28 cellular contexts compared by ENCODE assay signal in genomic region chr10:45586028-45586824, GRCh38.
"Had no signal": no experiment of that assay in that cellular context is flagged by ENCODE, and none has a peak within 500 bp of the region (broad histone marks: within the 10 kb centered on the region; RNA-seq: fewer than 3 reads in every experiment).

No MANE protein-coding gene starts in this region.

- H3K36me3 ChIP-seq: neutrophil, right lobe of liver, uterus had no signal

- H3K4me3 ChIP-seq: left ventricle myocardium inferior, lung, neural progenitor cell, psoas muscle, right lobe of liver, smooth muscle cell, tibial nerve, uterus had no signal

- ATAC-seq: left colon; natural killer cell; psoas muscle; right lobe of liver; stimulated activated naive B cell treated with anti-CD40 and anti-IgM and Interleukin-4, amounts not matched to agents 10 μg/mL and 1 μg/mL and 100 μg/mL, for 72 hours had no signal

- H3K27me3 Mint-ChIP-seq: naive B cell; stimulated activated naive B cell treated with anti-CD40 and anti-IgM and Interleukin-4, amounts not matched to agents 10 μg/mL and 1 μg/mL and 100 μg/mL, for 72 hours; stimulated activated naive CD8-positive, alpha-beta T cell treated with anti-CD3 and anti-CD28 coated beads, Interleukin-15, Interleukin-2, amounts not matched to agents 100 ng/mL and 50 ng/mL, for 24 hours; type B pancreatic cell had no signal

- H3K27me3 ChIP-seq: neural progenitor cell, neutrophil, right lobe of liver, tibial nerve, uterus had no signal

- H3K4me3 Mint-ChIP-seq: immature natural killer cell; mesothelial cell of epicardium; natural killer cell; nephron progenitor cell; neural progenitor cell; stimulated activated naive B cell treated with anti-CD40 and anti-IgM and Interleukin-4, amounts not matched to agents 10 μg/mL and 1 μg/mL and 100 μg/mL, for 72 hours; stimulated activated naive CD8-positive, alpha-beta T cell treated with anti-CD3 and anti-CD28 coated beads, Interleukin-15, Interleukin-2, amounts not matched to agents 100 ng/mL and 50 ng/mL, for 24 hours; type B pancreatic cell had no signal

- H3K9me3 ChIP-seq: neutrophil, right lobe of liver had no signal

- H3K27ac Mint-ChIP-seq: immature natural killer cell; mesothelial cell of epicardium; natural killer cell; nephron progenitor cell; neural progenitor cell; stimulated activated naive B cell treated with anti-CD40 and anti-IgM and Interleukin-4, amounts not matched to agents 10 μg/mL and 1 μg/mL and 100 μg/mL, for 72 hours; stimulated activated naive CD8-positive, alpha-beta T cell treated with anti-CD3 and anti-CD28 coated beads, Interleukin-15, Interleukin-2, amounts not matched to agents 100 ng/mL and 50 ng/mL, for 24 hours; type B pancreatic cell had no signal

- H3K9me3 Mint-ChIP-seq: immature natural killer cell, natural killer cell had no signal

- H3K4me1 ChIP-seq: neural progenitor cell, parathyroid adenoma, uterus had no signal

- H3K4me1 Mint-ChIP-seq: mesothelial cell of epicardium, nephron progenitor cell, neural progenitor cell had no signal

- H3K9ac ChIP-seq: neural progenitor cell, parathyroid adenoma had no signal

- DNase-seq: hypothalamus; immature natural killer cell; kidney; left colon; left ventricle myocardium inferior; mesendoderm; naive B cell; natural killer cell; nephron progenitor cell; occipital lobe; psoas muscle; right lobe of liver; stimulated activated CD4-positive, alpha-beta T cell treated with anti-CD3 and anti-CD28 coated beads, Interleukin-1b, Interleukin-23, amount 100 ng/mL, for 48 hours; stimulated activated CD4-positive, alpha-beta T cell treated with anti-CD3 and anti-CD28 coated beads, Interleukin-2, amount 100 ng/mL, for 48 hours; stimulated activated CD4-positive, alpha-beta T cell treated with anti-CD3 and anti-CD28 coated beads, Interleukin-4, amount 100 ng/mL, for 4 hours; stimulated activated CD8-positive, alpha-beta memory T cell treated with anti-CD3 and anti-CD28 coated beads, Interleukin-4, amount 100 ng/mL, for 48 hours; stimulated activated naive B cell treated with anti-CD40 and anti-IgM and Interleukin-4, amounts not matched to agents 10 μg/mL and 1 μg/mL and 100 μg/mL, for 72 hours; substantia nigra; uterus had no signal

- H3K27ac ChIP-seq: left ventricle myocardium inferior, neural progenitor cell, neutrophil, parathyroid adenoma, psoas muscle, right lobe of liver, tibial nerve, uterus had no signal
